In the genomic region with DNA sequence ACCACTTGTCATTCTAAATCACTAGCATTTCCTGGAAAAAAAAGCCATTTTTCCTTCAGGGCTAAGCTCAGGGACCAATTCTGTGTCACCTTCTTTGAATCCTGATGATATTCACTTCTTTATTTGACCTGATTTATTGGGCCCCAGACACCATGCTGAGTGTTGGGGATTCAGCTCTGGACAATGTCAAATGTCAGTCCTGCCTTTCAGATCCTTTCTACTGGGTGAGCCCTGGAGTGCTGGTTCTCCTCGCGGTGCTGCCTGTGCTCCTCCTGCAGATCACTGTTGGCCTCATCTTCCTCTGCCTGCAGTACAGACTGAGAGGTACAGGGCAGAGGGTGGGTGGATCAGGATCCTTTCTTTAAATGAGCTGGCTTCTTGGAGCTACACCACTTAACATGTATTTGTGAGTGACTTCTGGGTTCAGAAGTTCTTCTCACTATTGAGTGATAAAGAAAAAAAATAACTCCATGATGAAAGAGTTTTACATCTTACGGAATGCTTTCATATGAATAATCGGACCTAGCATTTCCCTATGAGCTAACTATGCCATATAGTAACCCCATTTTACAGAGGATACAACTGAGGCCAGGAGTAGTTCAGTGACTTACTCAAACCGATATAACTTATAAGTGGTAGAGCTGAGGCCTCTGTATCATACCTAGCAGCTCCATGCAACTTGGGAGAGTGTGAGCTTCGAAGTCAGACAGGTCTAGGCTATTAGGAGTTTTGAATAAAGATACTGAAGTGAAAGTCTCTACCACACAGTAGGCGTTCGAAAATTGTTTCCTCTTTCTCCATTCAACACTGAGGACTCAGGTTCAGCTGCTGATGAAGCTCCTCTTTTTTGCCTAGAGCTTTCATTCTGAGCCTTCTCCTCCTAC, we compare ENCODE assay signal across 1 cellular context.
TF ChIP-seq lines count a peak whose summit lies in the region.

No MANE protein-coding gene starts in this region.

TF ChIP-seq in K562, 482 proteins besides CTCF, POLR2A, EP300 and RAD21:
- TF ChIP-seq HDAC3 (IDR thresholded peaks at IDR 0.05; ENCODE audit: borderline replicate concordance, partially characterized antibody) (no peak), RBM25 (IDR thresholded peaks at IDR 0.05; ENCODE audit: low read depth, low read length, severe bottlenecking) (peak; percentile 75)
- TF ChIP-seq, protein P1, sequence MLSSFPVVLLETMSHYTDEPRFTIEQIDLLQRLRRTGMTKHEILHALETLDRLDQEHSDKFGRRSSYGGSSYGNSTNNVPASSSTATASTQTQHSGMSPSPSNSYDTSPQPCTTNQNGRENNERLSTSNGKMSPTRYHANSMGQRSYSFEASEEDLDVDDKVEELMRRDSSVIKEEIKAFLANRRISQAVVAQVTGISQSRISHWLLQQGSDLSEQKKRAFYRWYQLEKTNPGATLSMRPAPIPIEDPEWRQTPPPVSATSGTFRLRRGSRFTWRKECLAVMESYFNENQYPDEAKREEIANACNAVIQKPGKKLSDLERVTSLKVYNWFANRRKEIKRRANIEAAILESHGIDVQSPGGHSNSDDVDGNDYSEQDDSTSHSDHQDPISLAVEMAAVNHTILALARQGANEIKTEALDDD (IDR thresholded peaks at IDR 0.05): no peak
